In genomic region chr17:27575100-27575911, GRCh38 we compare ENCODE assay signal across 23 cellular contexts. TPM values are rescaled to one million over a fixed set of nuclear protein-coding genes. Genes with fewer than 3 reads are reported as not detected.
DNase-seq lines count a peak whose midpoint lies in the region; ATAC-seq, FAIRE-seq and TF ChIP-seq lines count a peak whose summit lies in the region.
"Had no signal": no experiment of that assay in that cellular context is flagged by ENCODE, and none has a peak within 500 bp of the region (broad histone marks: within the 10 kb centered on the region; RNA-seq: fewer than 3 reads in every experiment).

No MANE protein-coding gene starts in this region.

- TF ChIP-seq CTCF in WTC11 (IDR thresholded peaks at IDR 0.05) (no peak), kidney (IDR thresholded peaks at IDR 0.05; ENCODE audit: borderline replicate concordance, extremely low read depth, insufficient read depth) (no peak), A673 (conservative IDR thresholded peaks at IDR 0.05; ENCODE audit: low read depth, low read length) (no peak)

- H3K4me1 ChIP-seq in kidney (ENCODE audit: control insufficient read depth in 1 of 2, insufficient read depth in 1 of 2, low read depth in 1 of 2, low read length in 2 of 2) (peaks cover 12 to 19% of the 10 kb centered on the region in 2 donors), A673 (ENCODE audit: insufficient read depth, low read length, poor library complexity, severe bottlenecking) (peaks cover 42% of the 10 kb centered on the region)

- POLR2A ChIA-PET in WTC11 (lab: Charles Lee) (no interaction called here), A673 (lab: Charles Lee; ENCODE audit: low non-redundant PET) (no interaction called here)

- BruUV-seq in A673 (replicated peaks; lab: Mats Ljungman, UMichigan) = no TSS peak

- peak overlapping the region; percentile 82 for H3K27ac Mint-ChIP-seq in stimulated activated naive CD8-positive, alpha-beta T cell treated with anti-CD3 and anti-CD28 coated beads, Interleukin-15, Interleukin-2, amounts not matched to agents 100 ng/mL and 50 ng/mL, for 24 hours
- peak overlapping the region; percentile 26; the same call in 1 of the 2 replicates for H3K27ac Mint-ChIP-seq in WTC11
- H3K27ac Mint-ChIP-seq: activated CD4-positive, alpha-beta T cell treated with anti-CD3 and anti-CD28 coated beads, Interleukin-2, amount 10 ng/mL, durations not matched to agents 7 days and 5 days; B cell had no signal

- no peak for ATAC-seq in stimulated activated naive CD8-positive, alpha-beta T cell treated with anti-CD3 and anti-CD28 coated beads, Interleukin-15, Interleukin-2, amounts not matched to agents 100 U/mL and 50 U/mL, for 24 hours
- no peak for ATAC-seq in WTC11
- ATAC-seq: activated T-cell treated with anti-CD3 and anti-CD28 coated beads, Interleukin-2, amount 50 U/mL, for 72 hours; left cardiac atrium; mucosa of descending colon; sciatic nerve had no signal

- peaks cover 92% of the 10 kb centered on the region for H3K4me1 Mint-ChIP-seq in stimulated activated naive CD8-positive, alpha-beta T cell treated with anti-CD3 and anti-CD28 coated beads, Interleukin-15, Interleukin-2, amounts not matched to agents 100 ng/mL and 50 ng/mL, for 24 hours (ENCODE audit: low read depth)
- peaks cover 69% of the 10 kb centered on the region for H3K4me1 Mint-ChIP-seq in WTC11

- H3K36me3 ChIP-seq in kidney (ENCODE audit: control insufficient read depth in 1 of 2, insufficient read depth in 2 of 2, low read length in 2 of 2) (no peaks in the 10 kb centered on the region), A673 (ENCODE audit: insufficient read depth, low read length, poor library complexity, severe bottlenecking) (no peaks in the 10 kb centered on the region)

- intact Hi-C loops in kidney (cut with DNase I) (no loop called here), A673 (cut with micrococcal nuclease; ENCODE audit: unreplicated experiment) (no loop called here)

- H3K27ac ChIP-seq in kidney (ENCODE audit: low read depth in 2 of 2, low read length in 2 of 2) (peak overlapping the region; percentile 7 to 33), A673 (ENCODE audit: low read depth, low read length, poor library complexity, severe bottlenecking) (no peak overlapping the region)

- no peak for FAIRE-seq in kidney (lab: Jason Lieb, UNC)
- FAIRE-seq: endometrium had no signal

- no peak overlapping the region for H3K4me3 Mint-ChIP-seq in stimulated activated naive CD8-positive, alpha-beta T cell treated with anti-CD3 and anti-CD28 coated beads, Interleukin-15, Interleukin-2, amounts not matched to agents 100 ng/mL and 50 ng/mL, for 24 hours
- H3K4me3 Mint-ChIP-seq in WTC11 = 0 out of 2 replicates have a peak overlapping the region, but pooled peaks have one; percentile 12
- H3K4me3 Mint-ChIP-seq: activated CD4-positive, alpha-beta T cell treated with anti-CD3 and anti-CD28 coated beads, Interleukin-2, amount 10 ng/mL, durations not matched to agents 7 days and 5 days; B cell; IgD-negative memory B cell had no signal

- H3K9ac ChIP-seq in kidney (ENCODE audit: low read length in 2 of 2) = no peak overlapping the region

- H3K4me3 ChIP-seq in kidney (ENCODE audit: low read length in 2 of 2) (no peak overlapping the region), A673 (ENCODE audit: low read depth, low read length, poor library complexity, severe bottlenecking) (no peak overlapping the region)
- H3K4me3 ChIP-seq: mucosa of descending colon had no signal

- in situ Hi-C loops in ACHN (cut with HindIII; ENCODE audit: low pct_ligation_motif_present, low pct_unique_long_range_greater_than_20kb, low sequenced_read_pairs) = no loop called here

- DNase-seq in stimulated activated naive CD8-positive, alpha-beta T cell treated with anti-CD3 and anti-CD28 coated beads, Interleukin-15, Interleukin-2, amounts not matched to agents 100 U/mL and 50 U/mL, for 24 hours = no peak
- DNase-seq in WTC11 (ENCODE audit: low spot score) (no peak), kidney (peak; percentile 2), SW 1271 (lab: John Stamatoyannopoulos, UW) (no peak), ureter (ENCODE audit: low spot score) (no peak), ACHN (no peak), A673 (ENCODE audit: low spot score) (no peak)
- DNase-seq: activated CD4-positive, alpha-beta T cell treated with anti-CD3 and anti-CD28 coated beads, Interleukin-2, amount 10 ng/mL, durations not matched to agents 7 days and 5 days; activated T-cell treated with anti-CD3 and anti-CD28 coated beads, Interleukin-2, amount 50 U/mL, for 72 hours; anterior cingulate cortex; left cardiac atrium; mucosa of descending colon; NCI-H2029 treated with DMSO at 0.1 percent for 48 hours; NCI-H510A treated with DMSO at 0.1 percent for 48 hours; Right ventricle myocardium superior; stimulated activated CD4-positive, alpha-beta T cell treated with anti-CD3 and anti-CD28 coated beads, Interleukin-2, amount 100 ng/mL, for 24 hours; substantia nigra had no signal

- H3K27me3 Mint-ChIP-seq in stimulated activated naive CD8-positive, alpha-beta T cell treated with anti-CD3 and anti-CD28 coated beads, Interleukin-15, Interleukin-2, amounts not matched to agents 100 ng/mL and 50 ng/mL, for 24 hours = no peaks in the 10 kb centered on the region
- H3K27me3 Mint-ChIP-seq in WTC11 (ENCODE audit: low read depth) = no peaks in the 10 kb centered on the region
- H3K27me3 Mint-ChIP-seq: activated CD4-positive, alpha-beta T cell treated with anti-CD3 and anti-CD28 coated beads, Interleukin-2, amount 10 ng/mL, durations not matched to agents 7 days and 5 days; B cell; IgD-negative memory B cell had no signal

- H3K9me3 ChIP-seq in kidney (ENCODE audit: control insufficient read depth in 1 of 2, low read length in 2 of 2) (no peaks in the 10 kb centered on the region), A673 (ENCODE audit: low read depth, low read length, poor library complexity, severe bottlenecking) (no peaks in the 10 kb centered on the region)
- H3K9me3 ChIP-seq: mucosa of descending colon had no signal

- no peaks in the 10 kb centered on the region for H3K27me3 ChIP-seq in A673 (replicated peaks; ENCODE audit: insufficient read depth, low read depth, low read length, poor library complexity)

- CTCF ChIA-PET in WTC11 (lab: Charles Lee) (interaction anchor here (0.9 to 2.4 kb wide), 4 partner anchors 13 to 81 kb away, joined by 3 to 8 read pairs (median 6); no protein-coding TSS in a partner anchor), A673 (lab: Charles Lee) (no interaction called here)

- peaks cover 50% of the 10 kb centered on the region for H3K36me3 Mint-ChIP-seq in stimulated activated naive CD8-positive, alpha-beta T cell treated with anti-CD3 and anti-CD28 coated beads, Interleukin-15, Interleukin-2, amounts not matched to agents 100 ng/mL and 50 ng/mL, for 24 hours (ENCODE audit: low read depth)
- H3K36me3 Mint-ChIP-seq in WTC11 = no peaks in the 10 kb centered on the region

- H3K9me3 Mint-ChIP-seq in stimulated activated naive CD8-positive, alpha-beta T cell treated with anti-CD3 and anti-CD28 coated beads, Interleukin-15, Interleukin-2, amounts not matched to agents 100 ng/mL and 50 ng/mL, for 24 hours = no peaks in the 10 kb centered on the region
- no peaks in the 10 kb centered on the region for H3K9me3 Mint-ChIP-seq in WTC11
- H3K9me3 Mint-ChIP-seq: activated CD4-positive, alpha-beta T cell treated with anti-CD3 and anti-CD28 coated beads, Interleukin-2, amount 10 ng/mL, durations not matched to agents 7 days and 5 days; activated T-cell treated with anti-CD3 and anti-CD28 coated beads, Interleukin-2, amount 50 U/mL, for 72 hours; IgD-negative memory B cell had no signal

TF ChIP-seq in WTC11, 78 proteins besides CTCF, POLR2A, EP300 and RAD21 (continues in another document):
- TF ChIP-seq SP1 (CRISPR knock-in tag; conservative IDR thresholded peaks at IDR 0.05) (no peak), GABPB1 (CRISPR knock-in tag; IDR thresholded peaks at IDR 0.05) (no peak), GTF2I (CRISPR knock-in tag; conservative IDR thresholded peaks at IDR 0.05) (no peak), ZNF219 (CRISPR knock-in tag; IDR thresholded peaks at IDR 0.05; ENCODE audit: borderline replicate concordance) (no peak), ZNF671 (CRISPR knock-in tag; IDR thresholded peaks at IDR 0.05) (no peak)
- TF ChIP-seq, protein P1, sequence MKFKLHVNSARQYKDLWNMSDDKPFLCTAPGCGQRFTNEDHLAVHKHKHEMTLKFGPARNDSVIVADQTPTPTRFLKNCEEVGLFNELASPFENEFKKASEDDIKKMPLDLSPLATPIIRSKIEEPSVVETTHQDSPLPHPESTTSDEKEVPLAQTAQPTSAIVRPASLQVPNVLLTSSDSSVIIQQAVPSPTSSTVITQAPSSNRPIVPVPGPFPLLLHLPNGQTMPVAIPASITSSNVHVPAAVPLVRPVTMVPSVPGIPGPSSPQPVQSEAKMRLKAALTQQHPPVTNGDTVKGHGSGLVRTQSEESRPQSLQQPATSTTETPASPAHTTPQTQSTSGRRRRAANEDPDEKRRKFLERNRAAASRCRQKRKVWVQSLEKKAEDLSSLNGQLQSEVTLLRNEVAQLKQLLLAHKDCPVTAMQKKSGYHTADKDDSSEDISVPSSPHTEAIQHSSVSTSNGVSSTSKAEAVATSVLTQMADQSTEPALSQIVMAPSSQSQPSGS (CRISPR knock-in tag; IDR thresholded peaks at IDR 0.05; ENCODE audit: borderline replicate concordance, low read depth) = no peak
- TF ChIP-seq, protein P2, sequence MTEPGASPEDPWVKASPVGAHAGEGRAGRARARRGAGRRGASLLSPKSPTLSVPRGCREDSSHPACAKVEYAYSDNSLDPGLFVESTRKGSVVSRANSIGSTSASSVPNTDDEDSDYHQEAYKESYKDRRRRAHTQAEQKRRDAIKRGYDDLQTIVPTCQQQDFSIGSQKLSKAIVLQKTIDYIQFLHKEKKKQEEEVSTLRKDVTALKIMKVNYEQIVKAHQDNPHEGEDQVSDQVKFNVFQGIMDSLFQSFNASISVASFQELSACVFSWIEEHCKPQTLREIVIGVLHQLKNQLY (CRISPR knock-in tag; IDR thresholded peaks at IDR 0.05) = no peak
- TF ChIP-seq, protein P3, sequence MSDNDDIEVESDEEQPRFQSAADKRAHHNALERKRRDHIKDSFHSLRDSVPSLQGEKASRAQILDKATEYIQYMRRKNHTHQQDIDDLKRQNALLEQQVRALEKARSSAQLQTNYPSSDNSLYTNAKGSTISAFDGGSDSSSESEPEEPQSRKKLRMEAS (CRISPR knock-in tag; IDR thresholded peaks at IDR 0.05) = no peak

RNA-seq across cellular contexts. Expression of gene LGALS9, which starts 55.7 kb away (rescaled TPM):
- total RNA-seq in WTC11 (2021) (3.3 to 5.7 TPM (median 3.7 TPM) in 3 replicates), kidney (50.8 TPM), ureter (80.7 TPM), A673 (2021) (2.4 and 3.7 TPM in 2 replicates)
- 16.4 TPM for polyA plus RNA-seq in kidney (ENCODE audit: insufficient read depth, low read depth, low replicate concordance)
- total RNA-seq: G401 had no signal
